8 cellular contexts compared by ENCODE assay signal in genomic region chr20:31693987-31694661, GRCh38. TPM values are rescaled to one million over a fixed set of nuclear protein-coding genes. Genes with fewer than 3 reads are reported as not detected.
DNase-seq lines count a peak whose midpoint lies in the region; ATAC-seq and TF ChIP-seq lines count a peak whose summit lies in the region.

No MANE protein-coding gene starts in this region.

- POLR2A ChIA-PET in CD4-positive, alpha-beta memory T cell (lab: Charles Lee; ENCODE audit: partially characterized antibody): interaction anchor here (1.2 kb wide), 1 partner anchor 19 kb away, joined by 3 read pairs; no protein-coding TSS in a partner anchor
- POLR2A ChIA-PET in activated CD4-positive, alpha-beta memory T cell treated with anti-CD3 and anti-CD28 coated beads, Interleukin-2, amount 10 ng/mL, durations not matched to agents 7 days and 5 days (lab: Charles Lee): interaction anchor here (0.8 to 1.8 kb wide), 6 partner anchors 12 to 32 kb away, joined by 3 to 5 read pairs (median 4); partner anchors contain the start of gene BCL2L1

- ATAC-seq in HG03139 (IDR thresholded peaks at IDR 0.05; ENCODE audit: unreplicated experiment): no peak

- H3K36me3 Mint-ChIP-seq in CD4-positive, alpha-beta memory T cell: peaks cover 22 to 23% of the 10 kb centered on the region in 2 donors
- peaks cover 57% of the 10 kb centered on the region for H3K36me3 Mint-ChIP-seq in activated CD4-positive, alpha-beta memory T cell treated with anti-CD3 and anti-CD28 coated beads, Interleukin-2, amount 10 ng/mL, durations not matched to agents 7 days and 5 days (ENCODE audit: low read depth)
- peaks cover 10% of the 10 kb centered on the region for H3K36me3 Mint-ChIP-seq in mesothelial cell of epicardium

- peak overlapping the region; percentile 49 for H3K4me2 ChIP-seq in KMS-11

- CTCF ChIA-PET in CD4-positive, alpha-beta memory T cell (lab: Charles Lee; ENCODE audit: partially characterized antibody): interaction anchor here (1.2 to 3.4 kb wide), 3 partner anchors 29 to 33 kb away, joined by 4 to 25 read pairs (median 15); partner anchors contain the start of gene BCL2L1
- CTCF ChIA-PET in activated CD4-positive, alpha-beta memory T cell treated with anti-CD3 and anti-CD28 coated beads, Interleukin-2, amount 10 ng/mL, durations not matched to agents 7 days and 5 days (lab: Charles Lee): interaction anchor here (1.0 to 5.5 kb wide), 3 partner anchors 15 to 35 kb away, joined by 3 to 38 read pairs (median 5); no protein-coding TSS in a partner anchor

- H3K36me3 ChIP-seq in CD4-positive, alpha-beta memory T cell (ENCODE audit: insufficient read depth, low read length): peaks cover 7% of the 10 kb centered on the region
- H3K36me3 ChIP-seq in KMS-11 (ENCODE audit: insufficient read depth): no peaks in the 10 kb centered on the region

- no peaks in the 10 kb centered on the region for H3K27me3 Mint-ChIP-seq in CD4-positive, alpha-beta memory T cell
- H3K27me3 Mint-ChIP-seq in activated CD4-positive, alpha-beta memory T cell treated with anti-CD3 and anti-CD28 coated beads, Interleukin-2, amount 10 ng/mL, durations not matched to agents 7 days and 5 days: no peaks in the 10 kb centered on the region
- H3K27me3 Mint-ChIP-seq in mesothelial cell of epicardium (ENCODE audit: low read depth): no peaks in the 10 kb centered on the region

- peaks cover 57% of the 10 kb centered on the region for H3K79me2 ChIP-seq in KMS-11 (ENCODE audit: insufficient read depth, low read depth)

- intact Hi-C loops in CD4-positive, alpha-beta memory T cell (cut with micrococcal nuclease): no loop called here

- no peaks in the 10 kb centered on the region for H3K9me3 ChIP-seq in CD4-positive, alpha-beta memory T cell (ENCODE audit: control insufficient read depth in 1 of 2, low read length in 2 of 2)

- DNase-seq in CD4-positive, alpha-beta memory T cell: no peak
- DNase-seq in activated CD4-positive, alpha-beta memory T cell treated with anti-CD3 and anti-CD28 coated beads, Interleukin-2, amount 10 ng/mL, durations not matched to agents 7 days and 5 days: no peak
- DNase-seq in mesothelial cell of epicardium (ENCODE audit: low spot score in 2 of 2, unreplicated experiment in 2 of 2) (no peak), germinal center (ENCODE audit: low spot score) (no peak), NK-92 (lab: John Stamatoyannopoulos, UW; ENCODE audit: unreplicated experiment) (no peak)
- DNase-seq in central memory CD4-positive, alpha-beta T cell: no peak

- no peak for TF ChIP-seq CTCF in KMS-11 (conservative IDR thresholded peaks at IDR 0.05; ENCODE audit: low read depth, low read length)
- TF ChIP-seq CTCF in mesothelial cell of epicardium (IDR thresholded peaks at IDR 0.05; ENCODE audit: unreplicated experiment): no peak

- H3K9ac ChIP-seq in KMS-11: no peak overlapping the region

- peaks cover 66% of the 10 kb centered on the region for H3K4me1 ChIP-seq in CD4-positive, alpha-beta memory T cell (ENCODE audit: insufficient read depth, low read length)
- H3K4me1 ChIP-seq in KMS-11 (ENCODE audit: low read depth, poor library complexity, severe bottlenecking): peaks cover 96% of the 10 kb centered on the region

- H3K9me3 Mint-ChIP-seq in CD4-positive, alpha-beta memory T cell: no peaks in the 10 kb centered on the region
- no peaks in the 10 kb centered on the region for H3K9me3 Mint-ChIP-seq in activated CD4-positive, alpha-beta memory T cell treated with anti-CD3 and anti-CD28 coated beads, Interleukin-2, amount 10 ng/mL, durations not matched to agents 7 days and 5 days
- H3K9me3 Mint-ChIP-seq in mesothelial cell of epicardium: no peaks in the 10 kb centered on the region

- peak overlapping the region; percentile 32 to 87 (median 69) for H3K27ac Mint-ChIP-seq in CD4-positive, alpha-beta memory T cell
- H3K27ac Mint-ChIP-seq in activated CD4-positive, alpha-beta memory T cell treated with anti-CD3 and anti-CD28 coated beads, Interleukin-2, amount 10 ng/mL, durations not matched to agents 7 days and 5 days: peak overlapping the region; percentile 60
- peak overlapping the region; percentile 43 for H3K27ac Mint-ChIP-seq in mesothelial cell of epicardium

- H3K4me1 Mint-ChIP-seq in CD4-positive, alpha-beta memory T cell: peaks cover 34 to 75% (median 52%) of the 10 kb centered on the region in 4 donors
- peaks cover 61% of the 10 kb centered on the region for H3K4me1 Mint-ChIP-seq in activated CD4-positive, alpha-beta memory T cell treated with anti-CD3 and anti-CD28 coated beads, Interleukin-2, amount 10 ng/mL, durations not matched to agents 7 days and 5 days
- peaks cover 22% of the 10 kb centered on the region for H3K4me1 Mint-ChIP-seq in mesothelial cell of epicardium

- H3K27ac ChIP-seq in CD4-positive, alpha-beta memory T cell (ENCODE audit: low read depth, low read length): no peak overlapping the region
- peak overlapping the region; percentile 5; the same call in 1 of the 2 replicates for H3K27ac ChIP-seq in KMS-11

- H3K4me3 Mint-ChIP-seq in CD4-positive, alpha-beta memory T cell: no peak overlapping the region
- H3K4me3 Mint-ChIP-seq in activated CD4-positive, alpha-beta memory T cell treated with anti-CD3 and anti-CD28 coated beads, Interleukin-2, amount 10 ng/mL, durations not matched to agents 7 days and 5 days: no peak overlapping the region
- no peak overlapping the region for H3K4me3 Mint-ChIP-seq in mesothelial cell of epicardium

- H3K4me3 ChIP-seq in CD4-positive, alpha-beta memory T cell (ENCODE audit: low read length in 2 of 2): no peak overlapping the region
- no peak overlapping the region for H3K4me3 ChIP-seq in KMS-11 (IDR thresholded peaks at IDR 0.05; ENCODE audit: insufficient read depth, low read depth, low read length)

- H2AFZ ChIP-seq in KMS-11 (ENCODE audit: low read depth): no peak overlapping the region

- H3K27me3 ChIP-seq in CD4-positive, alpha-beta memory T cell (ENCODE audit: insufficient read depth, low read length): no peaks in the 10 kb centered on the region
- no peaks in the 10 kb centered on the region for H3K27me3 ChIP-seq in KMS-11 (ENCODE audit: insufficient read depth, low read depth)

- H4K20me1 ChIP-seq in KMS-11 (ENCODE audit: insufficient read depth): no peaks in the 10 kb centered on the region

RNA-seq across cellular contexts. Expression of gene BCL2L1, which starts 28.5 kb away (rescaled TPM):
- 10 to 100 TPM; 20.3 to 20.8 TPM for total RNA-seq in CD4-positive, alpha-beta memory T cell
- polyA plus RNA-seq in CD4-positive, alpha-beta memory T cell: 10 to 100 TPM; 22.8 to 26.1 TPM
- total RNA-seq in activated CD4-positive, alpha-beta memory T cell treated with anti-CD3 and anti-CD28 coated beads, Interleukin-2, amount 10 ng/mL, durations not matched to agents 7 days and 5 days: 10 to 100 TPM; 67.7 to 72.5 TPM
- 63.2 to 66.6 TPM (median 64.8 TPM) in 3 replicates for total RNA-seq in mesothelial cell of epicardium

RNA-seq across cellular contexts. Expression of gene TPX2, which starts 45.0 kb away (rescaled TPM):
- total RNA-seq in CD4-positive, alpha-beta memory T cell: under 1 TPM; 0.30 to 0.44 TPM
- polyA plus RNA-seq in CD4-positive, alpha-beta memory T cell: under 1 TPM; 0.76 to 0.85 TPM
- total RNA-seq in activated CD4-positive, alpha-beta memory T cell treated with anti-CD3 and anti-CD28 coated beads, Interleukin-2, amount 10 ng/mL, durations not matched to agents 7 days and 5 days: 100 to 1,000 TPM; 137 to 138 TPM
- 36.6 to 39.0 TPM (median 37.5 TPM) in 3 replicates for total RNA-seq in mesothelial cell of epicardium

RNA-seq across cellular contexts. Expression of gene COX4I2, which starts 56.4 kb away (rescaled TPM):
- total RNA-seq in CD4-positive, alpha-beta memory T cell: not detected
- polyA plus RNA-seq in CD4-positive, alpha-beta memory T cell: not detected
- not detected for total RNA-seq in activated CD4-positive, alpha-beta memory T cell treated with anti-CD3 and anti-CD28 coated beads, Interleukin-2, amount 10 ng/mL, durations not matched to agents 7 days and 5 days
- total RNA-seq in mesothelial cell of epicardium: 0.34 TPM in 1 of 3 replicates, not detected in the others

Comparison
In these comparisons a context has a peak if more than half of its experiments do, and no peak if none do; other contexts are left out.
1. RNA of gene TPX2, which starts 45.0 kb away (total RNA-seq): 137 to 138 TPM in activated CD4-positive, alpha-beta memory T cell treated with anti-CD3 and anti-CD28 coated beads, Interleukin-2, amount 10 ng/mL, durations not matched to agents 7 days and 5 days and 36.6 to 39.0 TPM in mesothelial cell of epicardium; 0.30 to 0.44 TPM in CD4-positive, alpha-beta memory T cell; every median in the first group is over 10 times any median in the second.
2. Peak in every context shown above with its lines, with median percentiles within 50 percentile points of each other: H3K27ac Mint-ChIP-seq.